Comparison of ENCODE assay signal across 19 cellular contexts in the genomic region with DNA sequence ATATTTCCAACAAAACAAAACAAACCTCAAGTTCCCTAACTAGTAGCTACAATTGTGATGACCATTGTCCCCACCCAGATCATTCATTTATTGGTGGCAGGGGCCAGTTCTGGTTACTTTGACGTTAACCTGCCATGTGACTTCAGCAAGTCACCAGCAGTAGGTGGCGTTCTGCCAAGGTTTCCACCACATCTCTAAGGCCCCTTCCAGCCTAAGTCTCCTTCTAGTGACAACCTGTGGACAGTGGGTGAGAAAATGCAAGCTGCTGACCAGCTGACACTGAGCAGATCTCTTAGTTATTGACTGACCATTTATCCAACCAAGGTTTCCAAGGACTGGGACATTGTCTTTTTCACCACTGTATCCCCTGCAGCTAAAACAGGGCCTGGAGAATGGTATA.
A peak's percentile ranks its signal among the peaks of the same experiment; 100 is the strongest.
DNase-seq lines count a peak whose midpoint lies in the region; ATAC-seq, FAIRE-seq and TF ChIP-seq lines count a peak whose summit lies in the region.
"Had no signal": no experiment of that assay in that cellular context is flagged by ENCODE, and none has a peak within 500 bp of the region (broad histone marks: within the 10 kb centered on the region; RNA-seq: fewer than 3 reads in every experiment).

No MANE protein-coding gene starts in this region.

- TF ChIP-seq POLR2A in NB4 (IDR thresholded peaks at IDR 0.05; ENCODE audit: extremely low read depth, insufficient read length) (no peak), Peyer's patch (IDR thresholded peaks at IDR 0.05) (no peak)

- intact Hi-C loops in pancreas (cut with DNase I): no loop called here

- no peak for FAIRE-seq in pancreas (lab: Jason Lieb, UNC)
- FAIRE-seq: GM19239 had no signal

- H3K27me3 ChIP-seq in pancreas: no peaks in the 10 kb centered on the region
- no peaks in the 10 kb centered on the region for H3K27me3 ChIP-seq in Peyer's patch
- H3K27me3 ChIP-seq: BLaER1 treated with 17β-estradiol and CSF1 and Interleukin-3, amounts not matched to agents 10 nM and 100 nM had no signal

- no peaks in the 10 kb centered on the region for H3K4me1 Mint-ChIP-seq in WTC11
- H3K4me1 Mint-ChIP-seq: GM23338 had no signal

- H3K27me3 Mint-ChIP-seq in WTC11 (ENCODE audit: low read depth): no peaks in the 10 kb centered on the region

- H3K36me3 Mint-ChIP-seq in WTC11: no peaks in the 10 kb centered on the region
- H3K36me3 Mint-ChIP-seq: CD8-positive, alpha-beta T cell had no signal

- DNase-seq in NB4 (ENCODE audit: low read depth) (peak; percentile 30), WTC11 (ENCODE audit: low spot score) (no peak), pancreas (peak; percentile 66 to 88 (median 82)), foreskin melanocyte (no peak), Peyer's patch (no peak), Kasumi-1 (lab: John Stamatoyannopoulos, UW) (no peak)
- DNase-seq: CD8-positive, alpha-beta T cell; DMS79 treated with DMSO at 0.1 percent for 48 hours; NCI-H1417 treated with DMSO at 0.1 percent for 48 hours; NCI-H187 treated with DMSO at 0.1 percent for 48 hours; NCI-H226; NCI-H524; NK-92 treated with Interleukin-12 subunit alpha and Interleukin-12 subunit beta, amount 100 ng/mL, for 24 hours; T-helper 1 cell had no signal

- WGBS in pancreas, 2 donors: 21 to 31% methylated on average over 2 of the region's 2 CpGs

- no peaks in the 10 kb centered on the region for H3K9me3 ChIP-seq in pancreas
- H3K9me3 ChIP-seq in Peyer's patch: no peaks in the 10 kb centered on the region
- H3K9me3 ChIP-seq: BLaER1 treated with 17β-estradiol and CSF1 and Interleukin-3, amounts not matched to agents 10 nM and 100 nM had no signal

- TF ChIP-seq CTCF in GM12872 (IDR thresholded peaks at IDR 0.05; ENCODE audit: insufficient read depth, low read depth, low read length) (0 out of 3 replicates have a peak, but pooled peaks have one; percentile 3), NB4 (IDR thresholded peaks at IDR 0.05; ENCODE audit: low read depth, low read length) (no peak), WTC11 (IDR thresholded peaks at IDR 0.05) (no peak), pancreas (IDR thresholded peaks at IDR 0.05) (no peak), Peyer's patch (IDR thresholded peaks at IDR 0.05) (no peak)

- H3K27ac Mint-ChIP-seq in WTC11: no peak overlapping the region
- H3K27ac Mint-ChIP-seq: CD8-positive, alpha-beta T cell; GM23338 had no signal

- H3K4me1 ChIP-seq in pancreas: peaks cover 0 to 8% (median 0%) of the 10 kb centered on the region in 3 donors
- no peaks in the 10 kb centered on the region for H3K4me1 ChIP-seq in Peyer's patch
- H3K4me1 ChIP-seq: BLaER1 treated with 17β-estradiol and CSF1 and Interleukin-3, amounts not matched to agents 10 nM and 100 nM had no signal

- no peak for ATAC-seq in WTC11
- ATAC-seq in pancreas: peak; percentile 90 to 95 (median 92)
- ATAC-seq: CD8-positive, alpha-beta T cell; GM23338; HCT116 had no signal

- no peak overlapping the region for H3K4me3 ChIP-seq in NB4 (ENCODE audit: low read depth, low read length)
- no peak overlapping the region for H3K4me3 ChIP-seq in pancreas
- H3K4me3 ChIP-seq in Peyer's patch: no peak overlapping the region
- H3K4me3 ChIP-seq: BLaER1 treated with 17β-estradiol and CSF1 and Interleukin-3, amounts not matched to agents 10 nM and 100 nM; GM23338 had no signal

- H3K4me3 Mint-ChIP-seq in WTC11: no peak overlapping the region
- H3K4me3 Mint-ChIP-seq: CD8-positive, alpha-beta T cell; GM23338 had no signal

- POLR2A ChIA-PET in WTC11 (lab: Charles Lee): no interaction called here

- no peaks in the 10 kb centered on the region for H3K9me3 Mint-ChIP-seq in WTC11
- H3K9me3 Mint-ChIP-seq: CD8-positive, alpha-beta T cell; GM23338 had no signal

- no peaks in the 10 kb centered on the region for H3K36me3 ChIP-seq in pancreas
- H3K36me3 ChIP-seq in Peyer's patch: no peaks in the 10 kb centered on the region
- H3K36me3 ChIP-seq: BLaER1 treated with 17β-estradiol and CSF1 and Interleukin-3, amounts not matched to agents 10 nM and 100 nM had no signal

- CTCF ChIA-PET in WTC11 (lab: Charles Lee): interaction anchor here (1.1 kb wide), 1 partner anchor 397 kb away, joined by 3 read pairs; no protein-coding TSS in a partner anchor

- H3K27ac ChIP-seq in pancreas (peak overlapping the region in 1 of 4 donors; percentile 24), Peyer's patch (no peak overlapping the region)
- H3K27ac ChIP-seq: BLaER1 treated with 17β-estradiol and CSF1 and Interleukin-3, amounts not matched to agents 10 nM and 100 nM had no signal

TF ChIP-seq in WTC11, 78 proteins besides CTCF, POLR2A, EP300 and RAD21:
- TF ChIP-seq GABPB1 (CRISPR knock-in tag; IDR thresholded peaks at IDR 0.05) (no peak), USF2 (CRISPR knock-in tag; IDR thresholded peaks at IDR 0.05) (0 out of 2 replicates have a peak, but pooled peaks have one; percentile 18)

Comparison
In these comparisons a context has a peak if more than half of its experiments do, and no peak if none do; other contexts are left out.
1. DNase-seq: peak in NB4 (single experiment) and pancreas (6 of 6); none in WTC11 (single experiment), foreskin melanocyte (single experiment), Peyer's patch (0 of 3) and Kasumi-1 (0 of 2).